8 cellular contexts compared by ENCODE assay signal in the genomic region with DNA sequence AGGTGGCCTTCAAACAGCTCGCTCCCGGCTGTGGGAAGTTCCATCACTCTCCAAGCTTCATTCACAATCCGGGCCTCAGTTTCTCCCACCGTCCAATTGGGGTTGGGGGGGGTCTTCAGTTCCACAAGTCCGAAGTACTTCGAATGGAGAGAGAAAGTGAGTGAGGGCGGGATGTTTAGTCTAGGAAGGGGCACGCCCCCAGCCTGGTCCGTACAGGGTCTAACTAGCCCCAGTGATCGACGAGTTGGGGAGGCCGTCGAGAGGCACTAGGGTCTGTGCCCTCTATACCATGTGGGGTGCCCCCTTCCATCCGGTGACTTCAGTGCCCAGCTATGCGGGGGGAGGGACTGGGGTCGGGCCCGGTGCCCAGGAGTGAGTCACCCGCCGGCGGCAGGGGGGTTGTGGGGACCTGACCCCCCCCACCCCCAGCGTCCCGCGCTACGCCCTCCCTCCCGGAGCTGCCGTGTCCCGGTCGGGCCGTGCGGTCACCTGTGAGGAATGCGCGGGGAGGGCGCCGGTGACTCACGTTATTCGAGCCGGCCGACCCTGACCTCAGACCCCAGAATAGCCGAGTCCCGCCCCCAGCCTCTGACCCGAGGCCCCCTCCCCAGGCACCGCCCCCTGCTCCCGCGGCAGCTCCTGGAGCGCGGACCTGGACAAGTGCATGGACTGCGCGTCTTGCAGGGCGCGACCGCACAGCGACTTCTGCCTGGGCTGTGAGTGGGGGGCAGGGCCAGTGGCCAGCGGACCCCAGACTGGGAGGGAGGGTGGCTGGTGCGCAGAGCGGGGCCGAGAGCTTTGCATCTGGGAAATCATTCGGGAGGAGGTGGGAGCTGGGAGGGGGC. TPM values are rescaled to one million over a fixed set of nuclear protein-coding genes. Genes with fewer than 3 reads are reported as not detected.
A peak's percentile ranks its signal among the peaks of the same experiment; 100 is the strongest.
DNase-seq lines count a peak whose midpoint lies in the region; ATAC-seq and TF ChIP-seq lines count a peak whose summit lies in the region.

No MANE protein-coding gene starts in this region.

- TF ChIP-seq CTCF in adrenal gland (IDR thresholded peaks at IDR 0.05) (no peak), heart right ventricle (IDR thresholded peaks at IDR 0.05) (no peak)

- H3K27me3 ChIP-seq in adrenal gland (peaks cover 10% of the 10 kb centered on the region), heart right ventricle (peaks cover 11 to 31% (median 20%) of the 10 kb centered on the region in 7 donors)

- peak overlapping the region; percentile 38 to 90 (median 68) for H3K4me3 ChIP-seq in adrenal gland
- peak overlapping the region; percentile 47 to 87 (median 74) for H3K4me3 ChIP-seq in heart right ventricle

- DNase-seq in NCI-H1417 (lab: John Stamatoyannopoulos, UW) (peak; percentile 42 to 68 (median 57)), NCI-H1417 treated with DMSO at 0.1 percent for 48 hours (lab: John Stamatoyannopoulos, UW) (no peak), SK-MEL-5 (ENCODE audit: low read depth, low spot score) (peak; percentile 30), adrenal gland (peak; percentile 90 to 95 (median 91)), heart right ventricle (peak; percentile 77 to 85), posterior vena cava (ENCODE audit: low spot score) (peak; percentile 95), NCI-H146 (lab: John Stamatoyannopoulos, UW) (no peak)

- WGBS in adrenal gland, 4 donors, result 0 to 4% (median 1%) methylated on average over 8 to 57 of the region's 57 CpGs
- 1% methylated on average over 53 to 57 of the region's 57 CpGs for whole genome bisulfite sequencing in heart right ventricle, 2 donors

- peaks cover 29 to 53% of the 10 kb centered on the region in 2 donors for H3K4me1 ChIP-seq in adrenal gland (replicated peaks in 1 of 2)
- H3K4me1 ChIP-seq in heart right ventricle, result peaks cover 23 to 69% (median 55%) of the 10 kb centered on the region in 9 donors

- peak overlapping the region; percentile 88 to 99 (median 97) for H3K27ac ChIP-seq in adrenal gland
- H3K27ac ChIP-seq in heart right ventricle, result peak overlapping the region; percentile 82 to 100 (median 97)

- H3K36me3 ChIP-seq in adrenal gland (replicated peaks in 1 of 2), result no peaks in the 10 kb centered on the region
- H3K36me3 ChIP-seq in heart right ventricle, result peaks cover 0 to 5% (median 3%) of the 10 kb centered on the region in 9 donors

- in situ Hi-C loops in SK-MEL-5 (cut with HindIII; ENCODE audit: low pct_unique_long_range_greater_than_20kb, low sequenced_read_pairs), result no loop called here

- ATAC-seq in heart right ventricle, result peak; percentile 31 to 56 (median 41)
- no peak for ATAC-seq in HG03457 (IDR thresholded peaks at IDR 0.05; ENCODE audit: unreplicated experiment)

- TF ChIP-seq POLR2A in adrenal gland (IDR thresholded peaks at IDR 0.05), result no peak

- intact Hi-C loops in adrenal gland (cut with DNase I) (no loop called here), heart right ventricle (cut with DNase I) (no loop called here), posterior vena cava (cut with DNase I) (no loop called here)

- no peaks in the 10 kb centered on the region for H3K9me3 ChIP-seq in adrenal gland (replicated peaks in 1 of 3)
- no peaks in the 10 kb centered on the region for H3K9me3 ChIP-seq in heart right ventricle

RNA-seq across cellular contexts. Expression of gene TNFRSF12A, which starts 0.7 kb away (rescaled TPM):
- total RNA-seq in SK-MEL-5 (2014; rRNA removed; shearing (Covaris generic)), result 34.3 and 41.2 TPM in 2 replicates
- 52.9 and 59.6 TPM in 2 replicates for polyA plus RNA-seq in SK-MEL-5 (2015; cell fraction: cytosol; rRNA removed)
- polyA plus RNA-seq in SK-MEL-5 (2015; cell fraction: nucleus; rRNA removed), result 15.2 and 17.5 TPM in 2 replicates
- total RNA-seq in adrenal gland (100 to 1,000 TPM in 2 of 8 donors, 10 to 100 TPM in 5, 1 to 10 TPM in 1; 8.8 to 175 (median 42.6) TPM), heart right ventricle (100 to 1,000 TPM in 4 of 10 donors, 10 to 100 TPM in 6; 28.0 to 319 (median 92.3) TPM), posterior vena cava (100 to 1,000 TPM in 1 of 2 donors, 10 to 100 TPM in 1; 67.1 to 156 TPM)
- polyA plus RNA-seq in adrenal gland (100 to 1,000 TPM in 1 of 3 donors, 10 to 100 TPM in 2; 41.8 to 124 (median 60.9) TPM), heart right ventricle (100 to 1,000 TPM; 215 to 740 TPM)

RNA-seq across cellular contexts. Expression of gene CLDN6, which starts 2.8 kb away (rescaled TPM):
- not detected in 2 replicates for total RNA-seq in SK-MEL-5 (2014; rRNA removed; shearing (Covaris generic))
- 0.06 TPM in 1 of 2 replicates, not detected in the other for polyA plus RNA-seq in SK-MEL-5 (2015; cell fraction: cytosol; rRNA removed)
- not detected in 2 replicates for polyA plus RNA-seq in SK-MEL-5 (2015; cell fraction: nucleus; rRNA removed)
- total RNA-seq in adrenal gland (under 1 TPM in 2 of 8 donors, not detected in 6; 0.46 to 0.47 TPM), heart right ventricle (under 1 TPM in 1 of 10 donors, not detected in 9; 0.28 TPM), posterior vena cava (not detected)
- polyA plus RNA-seq in adrenal gland (not detected), heart right ventricle (under 1 TPM in 1 of 2 donors, not detected in 1; 0.03 TPM)

RNA-seq across cellular contexts. Expression of gene HCFC1R1, which starts 2.9 kb away (rescaled TPM):
- total RNA-seq in SK-MEL-5 (2014; rRNA removed; shearing (Covaris generic)), result 11.0 and 12.3 TPM in 2 replicates
- polyA plus RNA-seq in SK-MEL-5 (2015; cell fraction: cytosol; rRNA removed), result 21.1 and 42.5 TPM in 2 replicates
- 24.7 and 37.7 TPM in 2 replicates for polyA plus RNA-seq in SK-MEL-5 (2015; cell fraction: nucleus; rRNA removed)
- total RNA-seq in adrenal gland, result 100 to 1,000 TPM in 1 of 8 donors, 10 to 100 TPM in 7; 51.3 to 138 (median 63.5) TPM
- 100 to 1,000 TPM in 2 of 3 donors, 10 to 100 TPM in 1; 29.7 to 609 (median 462) TPM for polyA plus RNA-seq in adrenal gland
- 10 to 100 TPM; 41.8 to 62.8 (median 55.8) TPM for total RNA-seq in heart right ventricle
- 100 to 1,000 TPM in 1 of 2 donors, 10 to 100 TPM in 1; 71.8 to 370 TPM for polyA plus RNA-seq in heart right ventricle
- 100 to 1,000 TPM in 1 of 2 donors, 10 to 100 TPM in 1; 63.3 to 104 TPM for total RNA-seq in posterior vena cava

RNA-seq across cellular contexts. Expression of gene THOC6, which starts 3.0 kb away (rescaled TPM):
- 15.4 and 24.3 TPM in 2 replicates for total RNA-seq in SK-MEL-5 (2014; rRNA removed; shearing (Covaris generic))
- polyA plus RNA-seq in SK-MEL-5 (2015; cell fraction: cytosol; rRNA removed), result 24.5 and 25.9 TPM in 2 replicates
- 36.0 and 51.1 TPM in 2 replicates for polyA plus RNA-seq in SK-MEL-5 (2015; cell fraction: nucleus; rRNA removed)
- total RNA-seq in adrenal gland, result 10 to 100 TPM; 14.9 to 24.3 (median 18.7) TPM
- 100 to 1,000 TPM in 1 of 3 donors, 10 to 100 TPM in 1, 1 to 10 TPM in 1; 9.0 to 107 (median 78.6) TPM for polyA plus RNA-seq in adrenal gland
- total RNA-seq in heart right ventricle, result 10 to 100 TPM in 7 of 10 donors, 1 to 10 TPM in 3; 7.0 to 12.5 (median 10.4) TPM
- polyA plus RNA-seq in heart right ventricle, result 10 to 100 TPM; 22.5 to 40.3 TPM
- 10 to 100 TPM; 21.6 to 25.7 TPM for total RNA-seq in posterior vena cava

RNA-seq across cellular contexts. Expression of gene CLDN9, which starts 8.1 kb away (rescaled TPM):
- total RNA-seq in SK-MEL-5 (2014; rRNA removed; shearing (Covaris generic)), result not detected in 2 replicates
- polyA plus RNA-seq in SK-MEL-5 (2015; cell fraction: cytosol; rRNA removed), result not detected in 2 replicates
- not detected in 2 replicates for polyA plus RNA-seq in SK-MEL-5 (2015; cell fraction: nucleus; rRNA removed)
- under 1 TPM in 2 of 8 donors, not detected in 6; 0.28 to 0.31 TPM for total RNA-seq in adrenal gland
- polyA plus RNA-seq in adrenal gland, result 1 to 10 TPM in 1 of 3 donors, under 1 TPM in 1, not detected in 1; 0.34 to 1.4 TPM
- total RNA-seq in heart right ventricle, result 1 to 10 TPM in 3 of 10 donors, under 1 TPM in 7; 0.19 to 1.5 (median 0.79) TPM
- polyA plus RNA-seq in heart right ventricle, result 1 to 10 TPM; 1.0 to 3.2 TPM
- total RNA-seq in posterior vena cava, result not detected

Comparison
In these comparisons a context has a peak if more than half of its experiments do, and no peak if none do; other contexts are left out.
1. DNase-seq: peak in NCI-H1417 (3 of 3), SK-MEL-5 (single experiment), adrenal gland (7 of 7), heart right ventricle (2 of 2) and posterior vena cava (single experiment); none in NCI-H1417 treated with DMSO at 0.1 percent for 48 hours (single experiment) and NCI-H146 (single experiment).